ENCODE assay signal across 8 cellular contexts in genomic region chrX:153900806-153901752, GRCh38. TPM values are rescaled to one million over a fixed set of nuclear protein-coding genes. Genes with fewer than 3 reads are reported as not detected.
A peak's percentile ranks its signal among the peaks of the same experiment; 100 is the strongest.
DNase-seq lines count a peak whose midpoint lies in the region; ATAC-seq and TF ChIP-seq lines count a peak whose summit lies in the region.

No MANE protein-coding gene starts in this region.

- TF ChIP-seq CTCF in fibroblast of villous mesenchyme (IDR thresholded peaks at IDR 0.05; ENCODE audit: insufficient read depth, low read depth, low read length) (no peak), dorsolateral prefrontal cortex (IDR thresholded peaks at IDR 0.05 in 54 of 56, conservative IDR thresholded peaks at IDR 0.05 in 2 of 56; ENCODE audit: low read depth in 1 of 56, partially characterized antibody in 56 of 56) (no peak)

- DNase-seq in AG20443 (ENCODE audit: low spot score) (peak; percentile 87), NOMO-1 (lab: John Stamatoyannopoulos, UW; ENCODE audit: unreplicated experiment in 2 of 2) (peak; percentile 75 to 83), activated T-cell treated with anti-CD3 and anti-CD28 coated beads for 24 hours (ENCODE audit: low read depth) (peak; percentile 31), fibroblast of villous mesenchyme (ENCODE audit: low read depth) (peak; percentile 84), skeletal muscle cell (ENCODE audit: low read depth) (peak; percentile 68), dorsolateral prefrontal cortex (no peak)

- intact Hi-C loops in dorsolateral prefrontal cortex (cut with DNase I): no loop called here

- ATAC-seq in GM18867 (IDR thresholded peaks at IDR 0.05; ENCODE audit: unreplicated experiment): peak; percentile 74
- ATAC-seq in HG03135 (IDR thresholded peaks at IDR 0.05; ENCODE audit: unreplicated experiment): peak; percentile 69

- peaks cover 0 to 72% (median 8%) of the 10 kb centered on the region in 45 donors for H3K27me3 ChIP-seq in dorsolateral prefrontal cortex

- H3K4me3 ChIP-seq in fibroblast of villous mesenchyme (ENCODE audit: low read depth, low read length) (no peak overlapping the region), skeletal muscle cell (ENCODE audit: low read depth, low read length) (no peak overlapping the region), dorsolateral prefrontal cortex (no peak overlapping the region)

- peak overlapping the region in 1 of 59 donors; percentile 66 for H3K27ac ChIP-seq in dorsolateral prefrontal cortex

RNA-seq across cellular contexts. Expression of gene AVPR2, which starts 3.4 kb away (rescaled TPM):
- total RNA-seq in fibroblast of villous mesenchyme: under 0.01 TPM in 1 of 2 replicates, not detected in the other
- under 1 TPM in 2 of 120 experiments, not detected in 118; 0.41 to 0.66 TPM for total RNA-seq in dorsolateral prefrontal cortex

RNA-seq across cellular contexts. Expression of gene L1CAM, which starts 15.1 kb away (rescaled TPM):
- total RNA-seq in fibroblast of villous mesenchyme: 16.4 and 54.4 TPM in 2 replicates
- total RNA-seq in dorsolateral prefrontal cortex: 100 to 1,000 TPM in 118 of 120 experiments, 10 to 100 TPM in 2; 45.6 to 277 (median 185) TPM

RNA-seq across cellular contexts. Expression of gene ARHGAP4, which starts 25.0 kb away (rescaled TPM):
- total RNA-seq in fibroblast of villous mesenchyme (3.0 and 5.2 TPM in 2 replicates), dorsolateral prefrontal cortex (10 to 100 TPM in 106 of 120 experiments, 1 to 10 TPM in 14; 6.4 to 31.6 (median 14.8) TPM)

RNA-seq across cellular contexts. Expression of gene NAA10, which starts 33.8 kb away (rescaled TPM):
- total RNA-seq in fibroblast of villous mesenchyme: 59.9 and 62.2 TPM in 2 replicates
- total RNA-seq in dorsolateral prefrontal cortex: 100 to 1,000 TPM in 13 of 120 experiments, 10 to 100 TPM in 107; 57.4 to 119 (median 83.8) TPM

RNA-seq across cellular contexts. Expression of gene RENBP, which starts 43.4 kb away (rescaled TPM):
- total RNA-seq in fibroblast of villous mesenchyme (4.3 and 12.6 TPM in 2 replicates), dorsolateral prefrontal cortex (10 to 100 TPM in 115 of 120 experiments, 1 to 10 TPM in 5; 8.2 to 34.2 (median 16.9) TPM)

Comparison
In these comparisons a context has a peak if more than half of its experiments do, and no peak if none do; other contexts are left out.
1. DNase-seq: peak in AG20443 (single experiment), NOMO-1 (2 of 2), activated T-cell treated with anti-CD3 and anti-CD28 coated beads for 24 hours (single experiment), fibroblast of villous mesenchyme (single experiment) and skeletal muscle cell (single experiment); none in dorsolateral prefrontal cortex (0 of 10).